ENCODE assay signal across 9 cellular contexts in the genomic region with DNA sequence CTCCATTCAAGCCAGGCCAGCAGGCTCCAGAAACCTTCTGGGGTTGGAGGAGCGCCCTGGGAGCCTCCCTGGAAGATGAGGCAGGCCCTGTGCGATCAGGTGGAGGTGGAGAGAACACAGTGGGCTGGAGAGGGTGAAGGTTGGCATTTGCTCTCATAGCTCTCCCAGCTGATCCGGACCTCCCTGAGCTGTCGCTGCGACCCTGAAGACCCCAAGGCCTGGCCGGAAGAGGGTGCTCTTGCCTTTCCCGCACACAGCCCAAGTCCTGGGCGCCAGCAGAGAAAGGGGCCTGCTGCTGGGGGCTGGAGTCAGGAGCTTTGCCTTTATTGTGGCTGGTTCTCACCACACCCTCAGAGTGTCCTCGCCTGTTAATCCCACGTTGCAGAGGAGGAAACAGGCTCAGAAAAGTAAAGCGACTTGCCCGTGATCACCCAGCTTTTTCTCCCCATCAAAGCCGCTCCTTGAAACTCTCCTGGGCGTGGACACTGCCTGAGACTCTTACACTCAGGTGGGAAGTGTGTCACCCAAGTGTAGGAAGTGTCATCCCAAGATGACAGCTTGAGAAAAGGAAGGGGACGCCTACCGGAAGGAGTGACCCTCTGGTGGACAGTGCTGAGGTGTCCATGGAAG. TPM values are rescaled to one million over a fixed set of nuclear protein-coding genes. Genes with fewer than 3 reads are reported as not detected.
A peak's percentile ranks its signal among the peaks of the same experiment; 100 is the strongest.
DNase-seq lines count a peak whose midpoint lies in the region; ATAC-seq and TF ChIP-seq lines count a peak whose summit lies in the region.
"Had no signal": no experiment of that assay in that cellular context is flagged by ENCODE, and none has a peak within 500 bp of the region (broad histone marks: within the 10 kb centered on the region; RNA-seq: fewer than 3 reads in every experiment).

No MANE protein-coding gene starts in this region.

- H3K4me2 ChIP-seq in fibroblast of lung (ENCODE audit: extremely low read depth, insufficient read depth, low read length) (no peak overlapping the region), trophoblast cell (ENCODE audit: low read length) (no peak overlapping the region)

- H2AFZ ChIP-seq in fibroblast of lung (ENCODE audit: low read length) (no peak overlapping the region), trophoblast cell (ENCODE audit: insufficient read depth, low read length, poor library complexity) (peak overlapping the region; percentile 5)

- POLR2A ChIA-PET in GM10248 (lab: Yijun Ruan, JAX), result interaction anchor here (1.2 kb wide), 1 partner anchor 8 kb away, joined by 3 read pairs; a partner anchor contains a TSS
- POLR2A ChIA-PET in activated CD4-positive, alpha-beta T cell treated with anti-CD3 and anti-CD28 coated beads, Interleukin-2, amount 10 ng/mL, durations not matched to agents 7 days and 5 days (lab: Charles Lee), result no interaction called here
- POLR2A ChIA-PET in activated CD4-positive, alpha-beta T cell treated with anti-CD3 and anti-CD28 coated beads for 36 hours (lab: Charles Lee), result no interaction called here

- no peak overlapping the region for H2BK120ac ChIP-seq in trophoblast cell (ENCODE audit: insufficient read depth, low read length, poor library complexity)

- no peaks in the 10 kb centered on the region for H3K27me3 Mint-ChIP-seq in activated CD4-positive, alpha-beta T cell treated with anti-CD3 and anti-CD28 coated beads, Interleukin-2, amount 10 ng/mL, durations not matched to agents 7 days and 5 days
- H3K27me3 Mint-ChIP-seq in activated CD4-positive, alpha-beta T cell treated with anti-CD3 and anti-CD28 coated beads for 36 hours, result no peaks in the 10 kb centered on the region

- H2AK5ac ChIP-seq in trophoblast cell (ENCODE audit: low read length), result no peak overlapping the region

- intact Hi-C loops in activated CD4-positive, alpha-beta T cell treated with anti-CD3 and anti-CD28 coated beads for 36 hours (cut with DNase I, micrococcal nuclease), result no loop called here

- no peak overlapping the region for H3K27ac Mint-ChIP-seq in activated CD4-positive, alpha-beta T cell treated with anti-CD3 and anti-CD28 coated beads, Interleukin-2, amount 10 ng/mL, durations not matched to agents 7 days and 5 days
- no peak overlapping the region for H3K27ac Mint-ChIP-seq in activated CD4-positive, alpha-beta T cell treated with anti-CD3 and anti-CD28 coated beads for 36 hours

- H3K9me3 Mint-ChIP-seq in activated CD4-positive, alpha-beta T cell treated with anti-CD3 and anti-CD28 coated beads, Interleukin-2, amount 10 ng/mL, durations not matched to agents 7 days and 5 days, result no peaks in the 10 kb centered on the region
- no peaks in the 10 kb centered on the region for H3K9me3 Mint-ChIP-seq in activated CD4-positive, alpha-beta T cell treated with anti-CD3 and anti-CD28 coated beads for 36 hours (ENCODE audit: low read depth)

- H3K27me3 ChIP-seq in fibroblast of lung (ENCODE audit: control insufficient read depth, insufficient read depth, low read length) (no peaks in the 10 kb centered on the region), trophoblast cell (ENCODE audit: insufficient read depth, low read length) (no peaks in the 10 kb centered on the region)

- H3K9ac ChIP-seq in fibroblast of lung (ENCODE audit: insufficient read depth, low read length) (no peak overlapping the region), trophoblast cell (ENCODE audit: low read length) (no peak overlapping the region)

- H3K4me3 Mint-ChIP-seq in activated CD4-positive, alpha-beta T cell treated with anti-CD3 and anti-CD28 coated beads, Interleukin-2, amount 10 ng/mL, durations not matched to agents 7 days and 5 days, result no peak overlapping the region
- H3K4me3 Mint-ChIP-seq in activated CD4-positive, alpha-beta T cell treated with anti-CD3 and anti-CD28 coated beads for 36 hours, result no peak overlapping the region

- H4K8ac ChIP-seq in trophoblast cell (ENCODE audit: low read depth, low read length), result no peak overlapping the region

- no peak overlapping the region for H3K27ac ChIP-seq in fibroblast of lung (ENCODE audit: insufficient read depth, low read length)
- H3K27ac ChIP-seq in trophoblast cell (ENCODE audit: low read depth, low read length), result no peak overlapping the region

- H3K9me3 ChIP-seq in fibroblast of lung (ENCODE audit: control insufficient read depth, insufficient read depth, low read depth, low read length) (no peaks in the 10 kb centered on the region), trophoblast cell (ENCODE audit: insufficient read depth, low read depth, low read length) (no peaks in the 10 kb centered on the region)

- H3K4ac ChIP-seq in trophoblast cell (ENCODE audit: low read depth, low read length), result no peak overlapping the region

- H4K20me1 ChIP-seq in fibroblast of lung (ENCODE audit: control insufficient read depth, extremely low read depth, insufficient read depth, low read length), result no peaks in the 10 kb centered on the region

- H3K18ac ChIP-seq in trophoblast cell (ENCODE audit: low read length), result no peak overlapping the region

- H3K23ac ChIP-seq in trophoblast cell (ENCODE audit: low read length), result no peak overlapping the region

- TF ChIP-seq CTCF in GM10248 (IDR thresholded peaks at IDR 0.05; ENCODE audit: control extremely low read depth, extremely low read depth, low read depth, missing control alignments), result peak; percentile 33
- TF ChIP-seq CTCF in fibroblast of lung (conservative IDR thresholded peaks at IDR 0.05 in 1 of 2, IDR thresholded peaks at IDR 0.05 in 1 of 2; ENCODE audit: low read depth in 1 of 2, low read length in 2 of 2), result peak; percentile 53 to 57

- H4K12ac ChIP-seq in trophoblast cell (ENCODE audit: low read depth, low read length), result no peak overlapping the region

- H3K79me2 ChIP-seq in fibroblast of lung (ENCODE audit: control insufficient read depth, insufficient read depth, low read length), result no peaks in the 10 kb centered on the region
- no peaks in the 10 kb centered on the region for H3K79me2 ChIP-seq in trophoblast cell (ENCODE audit: control insufficient read depth, insufficient read depth, low read length, poor library complexity)

- WGBS in trophoblast cell (ENCODE audit: extremely low coverage, insufficient coverage, insufficient read length), result no CpG with 5 or more reads among the region's 16 CpGs

- peaks cover 21% of the 10 kb centered on the region for H3K4me1 Mint-ChIP-seq in activated CD4-positive, alpha-beta T cell treated with anti-CD3 and anti-CD28 coated beads, Interleukin-2, amount 10 ng/mL, durations not matched to agents 7 days and 5 days
- peaks cover 16% of the 10 kb centered on the region for H3K4me1 Mint-ChIP-seq in activated CD4-positive, alpha-beta T cell treated with anti-CD3 and anti-CD28 coated beads for 36 hours

- H3K4me3 ChIP-seq in fibroblast of lung (replicated peaks in 1 of 4; ENCODE audit: control extremely low read depth in 1 of 4, insufficient read depth in 1 of 4, low read depth in 3 of 4, low read length in 4 of 4) (no peak overlapping the region), trophoblast cell (ENCODE audit: low read depth, low read length) (no peak overlapping the region)

- no peak for DNase-seq in GM10248 (ENCODE audit: extremely low spot score)
- DNase-seq in OCI-M1 (lab: John Stamatoyannopoulos, UW), result peak; percentile 46
- DNase-seq in fibroblast of lung (ENCODE audit: low read depth in 2 of 2), result peak; percentile 40 to 48
- DNase-seq in trophoblast cell, result no peak
- DNase-seq in activated CD4-positive, alpha-beta T cell treated with anti-CD3 and anti-CD28 coated beads, Interleukin-2, amount 10 ng/mL, durations not matched to agents 7 days and 5 days, result no peak
- DNase-seq in activated CD4-positive, alpha-beta T cell treated with anti-CD3 and anti-CD28 coated beads for 36 hours, result no peak
- no peak for DNase-seq in dedifferentiated amniotic fluid mesenchymal stem cell (ENCODE audit: extremely low spot score)

- CTCF ChIA-PET in GM10248 (lab: Yijun Ruan, JAX), result interaction anchor here (0.8 to 6.4 kb wide), 9 partner anchors 9 to 155 kb away, joined by 3 to 172 read pairs (median 22); a partner anchor contains a TSS
- CTCF ChIA-PET in activated CD4-positive, alpha-beta T cell treated with anti-CD3 and anti-CD28 coated beads, Interleukin-2, amount 10 ng/mL, durations not matched to agents 7 days and 5 days (lab: Charles Lee), result interaction anchor here (0.5 to 1.3 kb wide), 10 partner anchors 21 to 357 kb away, joined by 3 to 5 read pairs (median 3); no protein-coding TSS in a partner anchor
- CTCF ChIA-PET in activated CD4-positive, alpha-beta T cell treated with anti-CD3 and anti-CD28 coated beads for 36 hours (lab: Charles Lee), result interaction anchor here (0.5 to 6.3 kb wide), 9 partner anchors 22 to 1113 kb away, joined by 3 to 76 read pairs (median 4); a partner anchor contains a TSS

- ATAC-seq in activated CD4-positive, alpha-beta T cell treated with anti-CD3 and anti-CD28 coated beads for 36 hours, result no peak
- ATAC-seq in HG02642 (IDR thresholded peaks at IDR 0.05; ENCODE audit: poor library complexity, unreplicated experiment), result no peak
- ATAC-seq: HCT116 had no signal

- H3K36me3 ChIP-seq in fibroblast of lung (ENCODE audit: control insufficient read depth, insufficient read depth, low read length) (no peaks in the 10 kb centered on the region), trophoblast cell (ENCODE audit: control insufficient read depth in 1 of 2, insufficient read depth in 2 of 2, low read length in 2 of 2) (no peaks in the 10 kb centered on the region)

- no peak overlapping the region for H2BK5ac ChIP-seq in trophoblast cell (ENCODE audit: low read depth, low read length, poor library complexity)

- no peak overlapping the region for H4K91ac ChIP-seq in trophoblast cell (ENCODE audit: low read depth, low read length)

- no peak overlapping the region for H2BK12ac ChIP-seq in trophoblast cell (ENCODE audit: low read length)

- H3K4me1 ChIP-seq in fibroblast of lung (ENCODE audit: control insufficient read depth, extremely low read depth, insufficient read depth, low read length), result peaks cover 14% of the 10 kb centered on the region
- peaks cover 7 to 10% of the 10 kb centered on the region in 2 experiments for H3K4me1 ChIP-seq in trophoblast cell (ENCODE audit: control insufficient read depth in 1 of 2, insufficient read depth in 2 of 2, low read length in 2 of 2)

- no peak overlapping the region for H3K14ac ChIP-seq in trophoblast cell (ENCODE audit: low read length)

- no peaks in the 10 kb centered on the region for H3K36me3 Mint-ChIP-seq in activated CD4-positive, alpha-beta T cell treated with anti-CD3 and anti-CD28 coated beads, Interleukin-2, amount 10 ng/mL, durations not matched to agents 7 days and 5 days (ENCODE audit: low read depth)
- H3K36me3 Mint-ChIP-seq in activated CD4-positive, alpha-beta T cell treated with anti-CD3 and anti-CD28 coated beads for 36 hours (ENCODE audit: low read depth), result no peaks in the 10 kb centered on the region

- no peaks in the 10 kb centered on the region for H3K79me1 ChIP-seq in trophoblast cell (ENCODE audit: low read length)

RNA-seq across cellular contexts. Expression of a gene that starts 8.6 kb away (rescaled TPM):
- total RNA-seq in fibroblast of lung, result 1,076 and 1,351 TPM in 2 replicates
- polyA plus RNA-seq in fibroblast of lung, result 1,512 and 1,580 TPM in 2 replicates
- polyA plus RNA-seq in fibroblast of lung (2012), result 1,612 and 1,638 TPM in 2 replicates
- polyA minus RNA-seq in fibroblast of lung (ENCODE audit: low replicate concordance), result 263 and 406 TPM in 2 replicates
- polyA plus RNA-seq in trophoblast cell (2013), result 1,473 and 1,577 TPM in 2 replicates
- 1,000 to 10,000 TPM; 1,423 to 1,425 TPM for total RNA-seq in activated CD4-positive, alpha-beta T cell treated with anti-CD3 and anti-CD28 coated beads, Interleukin-2, amount 10 ng/mL, durations not matched to agents 7 days and 5 days
- total RNA-seq in activated CD4-positive, alpha-beta T cell treated with anti-CD3 and anti-CD28 coated beads for 36 hours, result 1,000 to 10,000 TPM; 1,975 to 2,071 TPM

RNA-seq across cellular contexts. Expression of a gene that starts 20.9 kb away (rescaled TPM):
- total RNA-seq in fibroblast of lung, result 36.0 and 40.3 TPM in 2 replicates
- 21.4 and 26.9 TPM in 2 replicates for polyA plus RNA-seq in fibroblast of lung
- polyA plus RNA-seq in fibroblast of lung (2012), result 29.7 and 37.8 TPM in 2 replicates
- polyA minus RNA-seq in fibroblast of lung (ENCODE audit: low replicate concordance), result 71.1 and 134 TPM in 2 replicates
- polyA plus RNA-seq in trophoblast cell (2013), result 12.0 and 12.2 TPM in 2 replicates
- 10 to 100 TPM; 16.5 to 19.4 TPM for total RNA-seq in activated CD4-positive, alpha-beta T cell treated with anti-CD3 and anti-CD28 coated beads, Interleukin-2, amount 10 ng/mL, durations not matched to agents 7 days and 5 days
- total RNA-seq in activated CD4-positive, alpha-beta T cell treated with anti-CD3 and anti-CD28 coated beads for 36 hours, result 10 to 100 TPM; 61.5 to 90.0 TPM

RNA-seq across cellular contexts. Expression of a gene that starts 29.4 kb away (rescaled TPM):
- total RNA-seq in fibroblast of lung, result 5.1 and 9.0 TPM in 2 replicates
- 7.8 and 10.2 TPM in 2 replicates for polyA plus RNA-seq in fibroblast of lung
- polyA plus RNA-seq in fibroblast of lung (2012), result 10.6 and 15.9 TPM in 2 replicates
- polyA minus RNA-seq in fibroblast of lung (ENCODE audit: low replicate concordance), result 11.3 and 15.1 TPM in 2 replicates
- polyA plus RNA-seq in trophoblast cell (2013), result 4.3 TPM in 2 replicates
- 10 to 100 TPM; 11.5 to 16.7 TPM for total RNA-seq in activated CD4-positive, alpha-beta T cell treated with anti-CD3 and anti-CD28 coated beads, Interleukin-2, amount 10 ng/mL, durations not matched to agents 7 days and 5 days
- 1 to 10 TPM; 6.3 to 7.5 TPM for total RNA-seq in activated CD4-positive, alpha-beta T cell treated with anti-CD3 and anti-CD28 coated beads for 36 hours

RNA-seq across cellular contexts. Expression of a gene that starts 30.4 kb away (rescaled TPM):
- 21.1 and 27.4 TPM in 2 replicates for total RNA-seq in fibroblast of lung
- 38.2 and 46.3 TPM in 2 replicates for polyA plus RNA-seq in fibroblast of lung
- polyA plus RNA-seq in fibroblast of lung (2012), result 33.6 and 39.0 TPM in 2 replicates
- 50.6 and 60.5 TPM in 2 replicates for polyA minus RNA-seq in fibroblast of lung (ENCODE audit: low replicate concordance)
- 5.7 and 5.8 TPM in 2 replicates for polyA plus RNA-seq in trophoblast cell (2013)
- 10 to 100 TPM; 47.8 to 51.4 TPM for total RNA-seq in activated CD4-positive, alpha-beta T cell treated with anti-CD3 and anti-CD28 coated beads, Interleukin-2, amount 10 ng/mL, durations not matched to agents 7 days and 5 days
- 10 to 100 TPM; 62.4 to 65.0 TPM for total RNA-seq in activated CD4-positive, alpha-beta T cell treated with anti-CD3 and anti-CD28 coated beads for 36 hours

RNA-seq across cellular contexts. Expression of a gene that starts 37.0 kb away (rescaled TPM):
- total RNA-seq in fibroblast of lung, result 23.4 and 46.2 TPM in 2 replicates
- 40.2 and 47.1 TPM in 2 replicates for polyA plus RNA-seq in fibroblast of lung
- polyA plus RNA-seq in fibroblast of lung (2012), result 51.0 and 70.8 TPM in 2 replicates
- polyA minus RNA-seq in fibroblast of lung (ENCODE audit: low replicate concordance), result 100 and 145 TPM in 2 replicates
- polyA plus RNA-seq in trophoblast cell (2013), result 25.0 and 25.9 TPM in 2 replicates
- total RNA-seq in activated CD4-positive, alpha-beta T cell treated with anti-CD3 and anti-CD28 coated beads, Interleukin-2, amount 10 ng/mL, durations not matched to agents 7 days and 5 days, result 10 to 100 TPM; 21.4 to 27.2 TPM
- 10 to 100 TPM; 12.5 to 13.6 TPM for total RNA-seq in activated CD4-positive, alpha-beta T cell treated with anti-CD3 and anti-CD28 coated beads for 36 hours

Comparison
In these comparisons a context has a peak if more than half of its experiments do, and no peak if none do; other contexts are left out.
1. DNase-seq: peak in OCI-M1 (single experiment) and fibroblast of lung (2 of 2); none in GM10248 (single experiment), trophoblast cell (0 of 2), activated CD4-positive, alpha-beta T cell treated with anti-CD3 and anti-CD28 coated beads, Interleukin-2, amount 10 ng/mL, durations not matched to agents 7 days and 5 days (single experiment), activated CD4-positive, alpha-beta T cell treated with anti-CD3 and anti-CD28 coated beads for 36 hours (single experiment) and dedifferentiated amniotic fluid mesenchymal stem cell (single experiment).